Comparison of ENCODE assay signal across 1 cellular context in the genomic region with DNA sequence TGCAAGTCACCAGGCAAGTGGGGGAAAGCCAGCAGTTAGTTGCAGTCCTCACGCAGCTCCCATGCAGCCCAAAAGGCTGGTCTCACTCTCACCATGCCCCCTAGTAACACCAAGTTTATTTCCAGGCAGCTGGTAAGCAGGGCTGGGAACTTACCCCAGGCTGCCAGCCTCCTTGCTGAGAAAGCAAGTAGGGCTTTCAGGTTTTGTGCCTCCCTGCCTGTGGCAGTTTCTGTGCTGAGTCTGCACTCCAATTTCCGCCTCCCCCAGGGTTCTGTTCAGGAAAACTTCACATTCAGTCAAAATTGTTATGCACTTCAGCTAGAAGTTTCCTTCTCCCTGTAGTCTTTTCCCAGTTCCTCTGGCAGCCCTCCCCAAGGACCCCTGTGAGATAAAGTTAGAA.
TF ChIP-seq lines count a peak whose summit lies in the region.

No MANE protein-coding gene starts in this region.

TF ChIP-seq in GM23338, 12 proteins besides CTCF, POLR2A, EP300 and RAD21 (continued from another document):
- TF ChIP-seq CREB1 (CRISPR knock-in tag; IDR thresholded peaks at IDR 0.05; ENCODE audit: low read depth) (no peak), EZH2 (IDR thresholded peaks at IDR 0.05; ENCODE audit: low read depth, unreplicated experiment) (no peak)
